Comparison of ENCODE assay signal across 9 cellular contexts in the genomic region with DNA sequence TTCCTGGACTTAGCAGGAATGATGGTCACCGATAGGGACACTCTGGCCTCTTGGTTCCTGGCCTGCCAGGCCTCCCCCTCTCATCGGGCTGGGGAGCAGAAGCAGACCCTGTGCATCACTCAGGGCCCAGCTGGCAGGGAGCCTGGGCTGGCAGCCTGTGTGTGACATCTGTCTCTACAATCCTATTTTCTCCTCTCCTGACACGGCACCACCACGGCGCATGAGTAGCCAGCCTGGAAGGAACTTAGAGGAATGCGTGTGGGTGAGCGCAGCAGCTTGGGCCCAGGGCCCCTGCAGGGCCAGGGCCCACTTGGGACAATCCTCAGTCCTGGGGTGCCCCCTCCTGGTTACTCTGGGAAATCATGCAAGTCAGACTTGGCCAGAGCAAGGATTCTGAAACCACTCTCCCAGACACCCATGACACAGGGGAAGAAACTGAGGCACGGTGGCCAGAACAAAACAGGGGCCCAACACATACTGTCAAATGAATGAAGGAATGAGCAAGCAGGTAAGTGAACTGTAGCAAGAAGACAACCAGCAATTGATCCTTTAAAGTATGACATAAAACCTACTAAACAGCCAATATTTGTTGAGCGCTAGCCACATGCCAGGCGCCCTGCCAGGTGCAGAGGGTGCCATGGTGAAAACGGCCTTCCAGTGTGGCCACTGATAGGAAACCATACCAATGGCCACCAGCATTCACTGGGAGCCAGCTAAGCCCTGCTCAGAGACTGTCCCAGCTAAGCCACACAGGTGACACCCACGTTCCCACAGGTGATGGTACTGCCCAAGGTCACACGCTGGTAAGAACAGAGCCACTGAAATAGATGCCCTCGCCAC. TPM values are rescaled to one million over a fixed set of nuclear protein-coding genes. Genes with fewer than 3 reads are reported as not detected.
DNase-seq lines count a peak whose midpoint lies in the region; ATAC-seq and TF ChIP-seq lines count a peak whose summit lies in the region.
"Had no signal": no experiment of that assay in that cellular context is flagged by ENCODE, and none has a peak within 500 bp of the region (broad histone marks: within the 10 kb centered on the region; RNA-seq: fewer than 3 reads in every experiment).

No MANE protein-coding gene starts in this region.

- intact Hi-C loops in dorsolateral prefrontal cortex (cut with DNase I), result loop anchor here (1.0 to 10.0 kb wide), 3 partner anchors 56 to 284 kb away; a partner anchor contains a TSS

- peak overlapping the region; percentile 40 to 100 (median 86) for H3K27ac ChIP-seq in dorsolateral prefrontal cortex

- H3K27me3 ChIP-seq in dorsolateral prefrontal cortex, result no peaks in the 10 kb centered on the region

- no peak overlapping the region for H3K4me3 ChIP-seq in dorsolateral prefrontal cortex

- ATAC-seq in GM18867 (IDR thresholded peaks at IDR 0.05; ENCODE audit: unreplicated experiment), result no peak

- peak; percentile 64 to 98 (median 91) for TF ChIP-seq CTCF in dorsolateral prefrontal cortex (IDR thresholded peaks at IDR 0.05 in 54 of 56, conservative IDR thresholded peaks at IDR 0.05 in 2 of 56; ENCODE audit: low read depth in 1 of 56, partially characterized antibody in 56 of 56)

- DNase-seq in SIG-M5 treated with dmso at 0.1 percent for 504 hours (lab: John Stamatoyannopoulos, UW; ENCODE audit: unreplicated experiment), result peak; percentile 43
- no peak for DNase-seq in SIG-M5 (lab: John Stamatoyannopoulos, UW)
- DNase-seq in NCI-H460 (ENCODE audit: extremely low read depth, low read depth), result peak; percentile 43
- peak; percentile 76 to 82 for DNase-seq in activated CD4-positive, alpha-beta T cell treated with anti-CD3 and anti-CD28 coated beads, Interleukin-2, amount 50 U/mL, for 48 hours
- DNase-seq in dorsolateral prefrontal cortex, result peak; percentile 79 to 92 (median 88)
- peak; percentile 74 to 82 for DNase-seq in lung microvascular endothelial cell (ENCODE audit: low read depth in 2 of 2)
- DNase-seq in stimulated activated CD8-positive, alpha-beta memory T cell treated with anti-CD3 and anti-CD28 coated beads, Interleukin-12 subunit alpha, Interleukin-12 subunit beta, amount 100 ng/mL, for 24 hours (ENCODE audit: extremely low read depth), result peak; percentile 33

RNA-seq across cellular contexts. Expression of a gene that starts 13.3 kb away (rescaled TPM):
- not detected in 2 replicates for total RNA-seq in NCI-H460 (2014; rRNA removed; shearing (Covaris generic))
- 0.12 TPM in 1 of 2 replicates, not detected in the other for polyA plus RNA-seq in NCI-H460 (2014; cell fraction: nucleus; rRNA removed)
- 10 to 100 TPM in 84 of 120 experiments, 1 to 10 TPM in 36; 3.0 to 22.3 (median 11.9) TPM for total RNA-seq in dorsolateral prefrontal cortex
- total RNA-seq in lung microvascular endothelial cell, result not detected in 2 replicates
- total RNA-seq: subcutaneous adipose tissue had no signal

RNA-seq across cellular contexts. Expression of a gene that starts 16.8 kb away (rescaled TPM):
- 0.43 and 0.67 TPM in 2 replicates for total RNA-seq in NCI-H460 (2014; rRNA removed; shearing (Covaris generic))
- polyA plus RNA-seq in NCI-H460 (2014; cell fraction: nucleus; rRNA removed), result 1.5 and 1.6 TPM in 2 replicates
- total RNA-seq in dorsolateral prefrontal cortex (10 to 100 TPM in 101 of 120 experiments, 1 to 10 TPM in 19; 7.2 to 20.6 (median 12.3) TPM), lung microvascular endothelial cell (0.20 and 0.44 TPM in 2 replicates)

RNA-seq across cellular contexts. Expression of a gene that starts 51.8 kb away (rescaled TPM):
- 21.2 and 23.2 TPM in 2 replicates for total RNA-seq in NCI-H460 (2014; rRNA removed; shearing (Covaris generic))
- 13.0 and 17.2 TPM in 2 replicates for polyA plus RNA-seq in NCI-H460 (2014; cell fraction: nucleus; rRNA removed)
- total RNA-seq in dorsolateral prefrontal cortex (100 to 1,000 TPM in 90 of 120 experiments, 10 to 100 TPM in 30; 54.7 to 211 (median 113) TPM), lung microvascular endothelial cell (97.0 and 129 TPM in 2 replicates)

RNA-seq across cellular contexts. Expression of a gene that starts 58.2 kb away (rescaled TPM):
- total RNA-seq in NCI-H460 (2014; rRNA removed; shearing (Covaris generic)), result 3.8 and 4.0 TPM in 2 replicates
- 3.1 TPM in 2 replicates for polyA plus RNA-seq in NCI-H460 (2014; cell fraction: nucleus; rRNA removed)
- total RNA-seq in dorsolateral prefrontal cortex, result 100 to 1,000 TPM in 10 of 120 experiments, 10 to 100 TPM in 110; 66.2 to 113 (median 85.3) TPM
- under 0.01 and 0.20 TPM in 2 replicates for total RNA-seq in lung microvascular endothelial cell
